ENCODE assay signal across 8 cellular contexts in genomic region chr12:49945394-49946080, GRCh38. TPM values are rescaled to one million over a fixed set of nuclear protein-coding genes. Genes with fewer than 3 reads are reported as not detected.
A peak's percentile ranks its signal among the peaks of the same experiment; 100 is the strongest.
DNase-seq lines count a peak whose midpoint lies in the region; ATAC-seq lines count a peak whose summit lies in the region.

No MANE protein-coding gene starts in this region.

- peaks cover 5% of the 10 kb centered on the region for H3K36me3 Mint-ChIP-seq in effector memory CD8-positive, alpha-beta T cell (ENCODE audit: insufficient read depth)

- peak; percentile 1 for DNase-seq in GF-D8 (lab: John Stamatoyannopoulos, UW)
- peak; percentile 76 for DNase-seq in NCI-H82 treated with DMSO at 0.1 percent for 48 hours (lab: John Stamatoyannopoulos, UW; ENCODE audit: unreplicated experiment)
- peak; percentile 70 to 90 (median 80) for DNase-seq in activated CD8-positive, alpha-beta memory T cell treated with anti-CD3 and anti-CD28 coated beads for 48 hours (ENCODE audit: low read depth in 2 of 3, low spot score in 2 of 3)
- peak; percentile 70 to 78 (median 71) for DNase-seq in effector memory CD8-positive, alpha-beta T cell
- DNase-seq in mesenteric fat pad (ENCODE audit: low spot score), result peak; percentile 95
- peak; percentile 63 for DNase-seq in stimulated activated CD8-positive, alpha-beta memory T cell treated with anti-CD3 and anti-CD28 coated beads, Interleukin-12 subunit alpha, Interleukin-12 subunit beta, amount 100 ng/mL, for 24 hours (ENCODE audit: extremely low read depth)

- H3K4me3 Mint-ChIP-seq in effector memory CD8-positive, alpha-beta T cell, result peak overlapping the region; percentile 72 to 75

- H3K27me3 Mint-ChIP-seq in effector memory CD8-positive, alpha-beta T cell, result peaks cover 16 to 28% of the 10 kb centered on the region in 2 donors

- ATAC-seq in HG02759 (IDR thresholded peaks at IDR 0.05; ENCODE audit: unreplicated experiment) (peak; percentile 84), HG02623 (IDR thresholded peaks at IDR 0.05; ENCODE audit: unreplicated experiment) (no peak)
- peak; percentile 98 for ATAC-seq in effector memory CD8-positive, alpha-beta T cell (replicated peaks)

- H3K27ac Mint-ChIP-seq in effector memory CD8-positive, alpha-beta T cell, result peak overlapping the region; percentile 75 to 81

- H3K4me1 Mint-ChIP-seq in effector memory CD8-positive, alpha-beta T cell (ENCODE audit: low read depth in 2 of 2), result peaks cover 11 to 17% of the 10 kb centered on the region in 2 donors

- no peaks in the 10 kb centered on the region for H3K9me3 Mint-ChIP-seq in effector memory CD8-positive, alpha-beta T cell

RNA-seq across cellular contexts. Expression of gene AQP2, which starts 5.0 kb away (rescaled TPM):
- total RNA-seq in mesenteric fat pad, result not detected

RNA-seq across cellular contexts. Expression of gene AQP5, which starts 16.1 kb away (rescaled TPM):
- total RNA-seq in mesenteric fat pad, result not detected

RNA-seq across cellular contexts. Expression of gene AQP6, which starts 27.2 kb away (rescaled TPM):
- total RNA-seq in mesenteric fat pad, result not detected

RNA-seq across cellular contexts. Expression of gene FAIM2, which starts 41.8 kb away (rescaled TPM):
- total RNA-seq in mesenteric fat pad, result 0.35 TPM

Comparison
In these comparisons a context has a peak if more than half of its experiments do, and no peak if none do; other contexts are left out.
1. DNase-seq: peak in every context shown above with its lines; median percentile 95 in mesenteric fat pad; 80 in activated CD8-positive, alpha-beta memory T cell treated with anti-CD3 and anti-CD28 coated beads for 48 hours; 76 in NCI-H82 treated with DMSO at 0.1 percent for 48 hours; 71 in effector memory CD8-positive, alpha-beta T cell; 63 in stimulated activated CD8-positive, alpha-beta memory T cell treated with anti-CD3 and anti-CD28 coated beads, Interleukin-12 subunit alpha, Interleukin-12 subunit beta, amount 100 ng/mL, for 24 hours; 1 in GF-D8.